In genomic region chr20:17617212-17617867, GRCh38 we compare ENCODE assay signal across 8 cellular contexts. TPM values are rescaled to one million over a fixed set of nuclear protein-coding genes. Genes with fewer than 3 reads are reported as not detected.
DNase-seq lines count a peak whose midpoint lies in the region; ATAC-seq, FAIRE-seq and TF ChIP-seq lines count a peak whose summit lies in the region.

No MANE protein-coding gene starts in this region.

- peaks cover 6% of the 10 kb centered on the region for H3K4me1 Mint-ChIP-seq in activated T-cell treated with anti-CD3 and anti-CD28 coated beads, Interleukin-2, amount 50 U/mL, for 72 hours (ENCODE audit: low read depth)

- no peak overlapping the region for H3K4me3 ChIP-seq in parathyroid adenoma (ENCODE audit: low read depth, low read length)

- no peak for DNase-seq in AG09319 (ENCODE audit: extremely low read depth, low read depth)
- peak; percentile 47 for DNase-seq in GM19239 (ENCODE audit: insufficient read length, low spot score)
- peak; percentile 4 for DNase-seq in NCI-H82 treated with DMSO at 0.1 percent for 48 hours (lab: John Stamatoyannopoulos, UW; ENCODE audit: unreplicated experiment)
- DNase-seq in activated T-cell treated with anti-CD3 and anti-CD28 coated beads, Interleukin-2, amount 50 U/mL, for 72 hours = peak; percentile 55 to 57
- peak; percentile 46 for DNase-seq in germinal center (ENCODE audit: low spot score)

- H3K4me2 ChIP-seq in parathyroid adenoma (ENCODE audit: low read length) = no peak overlapping the region

- H3K27ac ChIP-seq in parathyroid adenoma = no peak overlapping the region

- peaks cover 0 to under 1% of the 10 kb centered on the region in 2 donors for H3K36me3 Mint-ChIP-seq in activated T-cell treated with anti-CD3 and anti-CD28 coated beads, Interleukin-2, amount 50 U/mL, for 72 hours (ENCODE audit: insufficient read depth in 2 of 2)

- peak; percentile 40 for FAIRE-seq in GM19239 (lab: Jason Lieb, UNC)

- no peaks in the 10 kb centered on the region for H3K27me3 ChIP-seq in parathyroid adenoma (ENCODE audit: control insufficient read depth, insufficient read depth, low read length)

- H3K9me3 Mint-ChIP-seq in activated T-cell treated with anti-CD3 and anti-CD28 coated beads, Interleukin-2, amount 50 U/mL, for 72 hours = no peaks in the 10 kb centered on the region

- ATAC-seq in activated T-cell treated with anti-CD3 and anti-CD28 coated beads, Interleukin-2, amount 50 U/mL, for 72 hours (replicated peaks in 1 of 2) = peak; percentile 55 to 63
- ATAC-seq in HG03342 (IDR thresholded peaks at IDR 0.05; ENCODE audit: unreplicated experiment) = no peak
- no peak for ATAC-seq in GM21447 (IDR thresholded peaks at IDR 0.05; ENCODE audit: unreplicated experiment)

- no peaks in the 10 kb centered on the region for H3K79me2 ChIP-seq in parathyroid adenoma

- H3K4me3 Mint-ChIP-seq in activated T-cell treated with anti-CD3 and anti-CD28 coated beads, Interleukin-2, amount 50 U/mL, for 72 hours = no peak overlapping the region

- no peak overlapping the region for H2AFZ ChIP-seq in parathyroid adenoma

- H3K9me3 ChIP-seq in parathyroid adenoma (ENCODE audit: control insufficient read depth, low read length) = no peaks in the 10 kb centered on the region

- H3K4me1 ChIP-seq in parathyroid adenoma = peaks cover 2% of the 10 kb centered on the region

- H3K27me3 Mint-ChIP-seq in activated T-cell treated with anti-CD3 and anti-CD28 coated beads, Interleukin-2, amount 50 U/mL, for 72 hours (ENCODE audit: low read depth) = no peaks in the 10 kb centered on the region

- no peaks in the 10 kb centered on the region for H3K36me3 ChIP-seq in parathyroid adenoma (ENCODE audit: control insufficient read depth, insufficient read depth, low read length)

- H3K27ac Mint-ChIP-seq in activated T-cell treated with anti-CD3 and anti-CD28 coated beads, Interleukin-2, amount 50 U/mL, for 72 hours = no peak overlapping the region

- no peak overlapping the region for H3K9ac ChIP-seq in parathyroid adenoma

- TF ChIP-seq CTCF in AG09319 (IDR thresholded peaks at IDR 0.05; ENCODE audit: low read depth, low read length) (peak; percentile 52), parathyroid adenoma (IDR thresholded peaks at IDR 0.05) (peak; percentile 77)

RNA-seq across cellular contexts. Expression of gene DSTN, which starts 47.5 kb away (rescaled TPM):
- 10 to 100 TPM; 62.8 to 70.4 TPM for total RNA-seq in activated T-cell treated with anti-CD3 and anti-CD28 coated beads, Interleukin-2, amount 50 U/mL, for 72 hours

Comparison
In these comparisons a context has a peak if more than half of its experiments do, and no peak if none do; other contexts are left out.
1. ATAC-seq: peak in activated T-cell treated with anti-CD3 and anti-CD28 coated beads, Interleukin-2, amount 50 U/mL, for 72 hours (2 of 2); none in HG03342 (single experiment) and GM21447 (single experiment).